Comparison of ENCODE assay signal across 12 cellular contexts in genomic region chr9:88775037-88775471, GRCh38.
DNase-seq lines count a peak whose midpoint lies in the region; ATAC-seq, FAIRE-seq and TF ChIP-seq lines count a peak whose summit lies in the region.
"Had no signal": no experiment of that assay in that cellular context is flagged by ENCODE, and none has a peak within 500 bp of the region (broad histone marks: within the 10 kb centered on the region; RNA-seq: fewer than 3 reads in every experiment).

No MANE protein-coding gene starts in this region.

- DNase-seq in SIG-M5 treated with dmso at 0.1 percent for 504 hours (lab: John Stamatoyannopoulos, UW; ENCODE audit: unreplicated experiment): peak; percentile 7
- DNase-seq in SIG-M5 (lab: John Stamatoyannopoulos, UW): no peak
- DNase-seq in adrenal gland: peak in 5 of 7 donors; percentile 51 to 73 (median 59)
- DNase-seq in left cardiac atrium: peak; percentile 71
- DNase-seq in tibial artery: peak in 1 of 2 donors; percentile 70
- no peak for DNase-seq in RCC 7860 (ENCODE audit: low spot score)
- no peak for DNase-seq in activated naive CD8-positive, alpha-beta T cell treated with anti-CD3 and anti-CD28 coated beads for 36 hours
- DNase-seq: GOT3, NCI-H2081 treated with DMSO at 0.1 percent for 48 hours had no signal

- no peak for FAIRE-seq in RCC 7860 (lab: Jason Lieb, UNC)

- H3K27ac ChIP-seq in adrenal gland (peak overlapping the region in 2 of 5 donors; percentile 54 to 92), tibial artery (peak overlapping the region; percentile 16 to 48)
- H3K27ac ChIP-seq: HL-60 had no signal

- H3K9me3 Mint-ChIP-seq in activated naive CD8-positive, alpha-beta T cell treated with anti-CD3 and anti-CD28 coated beads for 36 hours: no peaks in the 10 kb centered on the region

- H3K4me1 Mint-ChIP-seq in activated naive CD8-positive, alpha-beta T cell treated with anti-CD3 and anti-CD28 coated beads for 36 hours: peaks cover 3% of the 10 kb centered on the region

- H3K27me3 Mint-ChIP-seq in activated naive CD8-positive, alpha-beta T cell treated with anti-CD3 and anti-CD28 coated beads for 36 hours: peaks cover 19% of the 10 kb centered on the region

- TF ChIP-seq POLR2A in adrenal gland (IDR thresholded peaks at IDR 0.05): no peak

- TF ChIP-seq CTCF in adrenal gland (IDR thresholded peaks at IDR 0.05): no peak
- TF ChIP-seq CTCF in tibial artery (IDR thresholded peaks at IDR 0.05): no peak

- intact Hi-C loops in adrenal gland (cut with DNase I) (no loop called here), left cardiac atrium (cut with DNase I) (no loop called here), tibial artery (cut with DNase I; ENCODE audit: low total_unique reads) (no loop called here)

- peaks cover 0 to 6% (median 0%) of the 10 kb centered on the region in 3 donors for H3K9me3 ChIP-seq in adrenal gland (replicated peaks in 1 of 3)
- no peaks in the 10 kb centered on the region for H3K9me3 ChIP-seq in tibial artery
- H3K9me3 ChIP-seq: thyroid gland had no signal

- H3K4me3 ChIP-seq in adrenal gland (no peak overlapping the region), tibial artery (no peak overlapping the region)
- H3K4me3 ChIP-seq: thyroid gland had no signal

- no peaks in the 10 kb centered on the region for H3K36me3 Mint-ChIP-seq in activated naive CD8-positive, alpha-beta T cell treated with anti-CD3 and anti-CD28 coated beads for 36 hours

- no peak overlapping the region for H3K27ac Mint-ChIP-seq in activated naive CD8-positive, alpha-beta T cell treated with anti-CD3 and anti-CD28 coated beads for 36 hours

- H3K4me3 Mint-ChIP-seq in activated naive CD8-positive, alpha-beta T cell treated with anti-CD3 and anti-CD28 coated beads for 36 hours: no peak overlapping the region

- H3K36me3 ChIP-seq in adrenal gland (replicated peaks in 1 of 2) (no peaks in the 10 kb centered on the region), tibial artery (no peaks in the 10 kb centered on the region)
- H3K36me3 ChIP-seq: thyroid gland had no signal

- H3K27me3 ChIP-seq in adrenal gland (no peaks in the 10 kb centered on the region), tibial artery (no peaks in the 10 kb centered on the region)
- H3K27me3 ChIP-seq: thyroid gland had no signal

- ATAC-seq in left cardiac atrium (peak; percentile 45 to 87), HG03469 (IDR thresholded peaks at IDR 0.05; ENCODE audit: unreplicated experiment) (no peak)

- 27 to 47% (median 32%) methylated on average over 1 of the region's 1 CpG for WGBS in adrenal gland, 4 donors

- H3K4me1 ChIP-seq in adrenal gland (replicated peaks in 1 of 2) (peaks cover 0 to 22% of the 10 kb centered on the region in 2 donors), tibial artery (peaks cover 0 to 46% (median 14%) of the 10 kb centered on the region in 4 donors)

Comparison
In these comparisons a context has a peak if more than half of its experiments do, and no peak if none do; other contexts are left out.
1. DNase-seq: peak in SIG-M5 treated with dmso at 0.1 percent for 504 hours (single experiment), adrenal gland (5 of 7) and left cardiac atrium (single experiment); none in SIG-M5 (single experiment), RCC 7860 (single experiment) and activated naive CD8-positive, alpha-beta T cell treated with anti-CD3 and anti-CD28 coated beads for 36 hours (single experiment).